ENCODE assay signal across 36 cellular contexts in the genomic region with DNA sequence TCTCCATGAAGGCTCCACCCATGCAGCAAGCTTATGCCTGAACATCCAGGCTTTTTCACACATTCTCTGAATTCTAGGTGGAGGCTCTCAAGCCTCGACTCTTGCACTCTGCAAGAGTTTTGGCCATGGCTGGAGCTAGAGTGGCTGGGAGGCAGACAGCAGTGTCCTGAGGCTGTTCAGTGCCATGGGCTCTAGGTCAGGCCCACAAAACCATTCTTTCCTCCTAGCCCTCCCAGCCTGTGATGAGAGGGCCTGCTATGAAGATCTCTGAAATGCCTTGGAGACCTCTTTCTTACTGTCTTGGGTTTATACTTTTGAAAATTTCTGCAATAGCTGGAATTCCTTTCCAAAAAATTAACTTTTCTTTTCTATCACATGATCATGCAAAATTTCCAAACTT.
"Had no signal": no experiment of that assay in that cellular context is flagged by ENCODE, and none has a peak within 500 bp of the region (broad histone marks: within the 10 kb centered on the region; RNA-seq: fewer than 3 reads in every experiment).

No MANE protein-coding gene starts in this region.

- DNase-seq: activated B cell treated with CpG ODN at 0.5 μM for 24 hours; activated CD4-positive, alpha-beta memory T cell treated with anti-CD3 and anti-CD28 coated beads for 36 hours; activated CD4-positive, alpha-beta T cell treated with anti-CD3 and anti-CD28 coated beads for 4 hours; activated CD4-positive, alpha-beta T cell treated with anti-CD3 and anti-CD28 coated beads, Interleukin-2, amount 10 ng/mL, durations not matched to agents 24 days and 14 days; activated CD4-positive, alpha-beta T cell treated with anti-CD3 and anti-CD28 coated beads, Interleukin-2, amount 50 U/mL, for 1 hour; activated CD4-positive, alpha-beta T cell treated with anti-CD3 and anti-CD28 coated beads, Interleukin-2, amount 50 U/mL, for 4 hours; activated CD4-positive, CD25-positive, alpha-beta regulatory T cell treated with anti-CD3 and anti-CD28 coated beads, Interleukin-2, amount 50 U/mL, for 72 hours; activated CD8-positive, alpha-beta memory T cell treated with anti-CD3 and anti-CD28 coated beads, Interleukin-2, amount 50 U/mL, for 4 hours; activated CD8-positive, alpha-beta T cell treated with anti-CD3 and anti-CD28 coated beads for 36 hours; activated effector memory CD4-positive, alpha-beta T cell treated with anti-CD3 and anti-CD28 coated beads, Interleukin-2, amount 50 U/mL, for 16 hours; activated gamma-delta T cell treated with Interleukin-2 at 50 U/mL for 16 hours; activated naive CD4-positive, alpha-beta T cell; activated naive CD4-positive, alpha-beta T cell treated with anti-CD3 and anti-CD28 coated beads for 36 hours; activated naive CD8-positive, alpha-beta T cell treated with anti-CD3 and anti-CD28 coated beads, Interleukin-2, amount 10 ng/mL, durations not matched to agents 7 days and 5 days; activated naive CD8-positive, alpha-beta T cell treated with anti-CD3 and anti-CD28 coated beads, Interleukin-2, amount 50 U/mL, for 24 hours; activated T-cell treated with anti-CD3 and anti-CD28 coated beads for 4 hours; activated T-cell treated with anti-CD3 and anti-CD28 coated beads, Interleukin-2, amount 50 U/mL, for 1 hour; activated T-cell treated with anti-CD3 and anti-CD28 coated beads, Interleukin-2, amount 50 U/mL, for 4 hours; activated T-cell treated with anti-CD3 and anti-CD28 coated beads, Interleukin-2, amount 50 U/mL, for 72 hours; amygdala; anterior cingulate cortex; caudate nucleus; cerebellar nuclear complex; T-helper 2 cell; T-helper 9 cell had no signal

- H3K36me3 ChIP-seq: ascending aorta, cardiac muscle cell had no signal

- H3K27me3 ChIP-seq: ascending aorta, cardiac muscle cell had no signal

- H3K4me3 Mint-ChIP-seq: activated B cell treated with CpG ODN at 0.5 μM for 24 hours; activated CD4-positive, alpha-beta memory T cell treated with anti-CD3 and anti-CD28 coated beads for 36 hours; activated CD4-positive, alpha-beta T cell treated with anti-CD3 and anti-CD28 coated beads, Interleukin-2, amount 10 ng/mL, durations not matched to agents 24 days and 14 days; activated CD8-positive, alpha-beta T cell treated with anti-CD3 and anti-CD28 coated beads for 36 hours; activated naive CD4-positive, alpha-beta T cell treated with anti-CD3 and anti-CD28 coated beads for 36 hours; activated naive CD4-positive, alpha-beta T cell treated with anti-CD3 and anti-CD28 coated beads, Interleukin-2, amount 50 U/mL, for 24 hours; activated naive CD8-positive, alpha-beta T cell; activated naive CD8-positive, alpha-beta T cell treated with anti-CD3 and anti-CD28 coated beads, Interleukin-2, amount 10 ng/mL, durations not matched to agents 7 days and 5 days; activated naive CD8-positive, alpha-beta T cell treated with anti-CD3 and anti-CD28 coated beads, Interleukin-2, amount 50 U/mL, for 24 hours; activated T-cell treated with anti-CD3 and anti-CD28 coated beads, Interleukin-2, amount 50 U/mL, for 4 hours; activated T-cell treated with anti-CD3 and anti-CD28 coated beads, Interleukin-2, amount 50 U/mL, for 72 hours; activated T-helper 1 cell treated with anti-CD3 and anti-CD28 coated beads, Interleukin-12 subunit alpha, Interleukin-12 subunit beta, Interleukin-2, Interleukin-4 antibody, amounts not matched to agents 30 ng/mL and 10 ng/mL and 1 ng/mL, durations not matched to agents 14 hours and 24 hours and 36 hours; activated T-helper 17 cell treated with anti-CD3 and anti-CD28 coated beads, Interleukin-2, amount 50 U/mL, for 72 hours; brain; central memory CD8-positive, alpha-beta T cell; T-helper 1 cell treated with Interleukin-12 subunit alpha and Interleukin-12 subunit beta and Interleukin-4 antibody, amounts not matched to agents 30 μg/mL and 1 μg/mL, for 36 hours; T-helper 2 cell treated with Interferon-gamma antibody and Interleukin-4, amounts not matched to agents 5 μg/mL and 100 μg/mL, for 36 hours had no signal

- H3K4me1 Mint-ChIP-seq: activated B cell treated with CpG ODN at 0.5 μM for 24 hours; activated CD4-positive, alpha-beta T cell treated with anti-CD3 and anti-CD28 coated beads, Interleukin-2, amount 10 ng/mL, durations not matched to agents 24 days and 14 days; activated naive CD4-positive, alpha-beta T cell treated with anti-CD3 and anti-CD28 coated beads, Interleukin-2, amount 50 U/mL, for 24 hours; activated naive CD8-positive, alpha-beta T cell treated with anti-CD3 and anti-CD28 coated beads, Interleukin-2, amount 10 ng/mL, durations not matched to agents 7 days and 5 days; activated naive CD8-positive, alpha-beta T cell treated with anti-CD3 and anti-CD28 coated beads, Interleukin-2, amount 50 U/mL, for 24 hours; activated T-helper 17 cell treated with anti-CD3 and anti-CD28 coated beads, Interleukin-2, amount 50 U/mL, for 72 hours; central memory CD8-positive, alpha-beta T cell had no signal

- ATAC-seq: activated CD8-positive, alpha-beta T cell treated with anti-CD3 and anti-CD28 coated beads for 36 hours; activated naive CD8-positive, alpha-beta T cell treated with anti-CD3 and anti-CD28 coated beads, Interleukin-2, amount 50 U/mL, for 24 hours; activated T-cell treated with anti-CD3 and anti-CD28 coated beads, Interleukin-2, amount 50 U/mL, for 4 hours; activated T-cell treated with anti-CD3 and anti-CD28 coated beads, Interleukin-2, amount 50 U/mL, for 72 hours; activated T-helper 17 cell treated with anti-CD3 and anti-CD28 coated beads, Interleukin-2, amount 50 U/mL, for 72 hours had no signal

- H3K27ac Mint-ChIP-seq: activated B cell treated with CpG ODN at 0.5 μM for 24 hours; activated CD4-positive, alpha-beta memory T cell treated with anti-CD3 and anti-CD28 coated beads for 36 hours; activated CD4-positive, alpha-beta T cell treated with anti-CD3 and anti-CD28 coated beads, Interleukin-2, amount 10 ng/mL, durations not matched to agents 24 days and 14 days; activated CD8-positive, alpha-beta T cell treated with anti-CD3 and anti-CD28 coated beads for 36 hours; activated naive CD4-positive, alpha-beta T cell treated with anti-CD3 and anti-CD28 coated beads for 36 hours; activated naive CD4-positive, alpha-beta T cell treated with anti-CD3 and anti-CD28 coated beads, Interleukin-2, amount 50 U/mL, for 24 hours; activated naive CD8-positive, alpha-beta T cell; activated naive CD8-positive, alpha-beta T cell treated with anti-CD3 and anti-CD28 coated beads, Interleukin-2, amount 10 ng/mL, durations not matched to agents 7 days and 5 days; activated naive CD8-positive, alpha-beta T cell treated with anti-CD3 and anti-CD28 coated beads, Interleukin-2, amount 50 U/mL, for 24 hours; activated T-cell treated with anti-CD3 and anti-CD28 coated beads, Interleukin-2, amount 50 U/mL, for 72 hours; activated T-helper 1 cell treated with anti-CD3 and anti-CD28 coated beads, Interleukin-12 subunit alpha, Interleukin-12 subunit beta, Interleukin-2, Interleukin-4 antibody, amounts not matched to agents 30 ng/mL and 10 ng/mL and 1 ng/mL, durations not matched to agents 14 hours and 24 hours and 36 hours; activated T-helper 17 cell treated with anti-CD3 and anti-CD28 coated beads, Interleukin-2, amount 50 U/mL, for 72 hours; brain; T-helper 1 cell treated with Interleukin-12 subunit alpha and Interleukin-12 subunit beta and Interleukin-4 antibody, amounts not matched to agents 30 μg/mL and 1 μg/mL, for 36 hours; T-helper 2 cell treated with Interferon-gamma antibody and Interleukin-4, amounts not matched to agents 5 μg/mL and 100 μg/mL, for 36 hours had no signal

- H3K27ac ChIP-seq: ascending aorta, cardiac muscle cell, VCaP had no signal

- H3K36me3 Mint-ChIP-seq: activated CD4-positive, alpha-beta memory T cell treated with anti-CD3 and anti-CD28 coated beads for 36 hours; activated naive CD4-positive, alpha-beta T cell treated with anti-CD3 and anti-CD28 coated beads, Interleukin-2, amount 50 U/mL, for 24 hours; activated naive CD8-positive, alpha-beta T cell treated with anti-CD3 and anti-CD28 coated beads, Interleukin-2, amount 10 ng/mL, durations not matched to agents 7 days and 5 days had no signal

- H3K4me3 ChIP-seq: ascending aorta, cardiac muscle cell had no signal

- H3K27me3 Mint-ChIP-seq: activated B cell treated with CpG ODN at 0.5 μM for 24 hours; activated CD4-positive, alpha-beta memory T cell treated with anti-CD3 and anti-CD28 coated beads for 36 hours; activated CD4-positive, alpha-beta T cell treated with anti-CD3 and anti-CD28 coated beads, Interleukin-2, amount 10 ng/mL, durations not matched to agents 24 days and 14 days; activated CD8-positive, alpha-beta T cell treated with anti-CD3 and anti-CD28 coated beads for 36 hours; activated naive CD4-positive, alpha-beta T cell treated with anti-CD3 and anti-CD28 coated beads, Interleukin-2, amount 50 U/mL, for 24 hours; activated naive CD8-positive, alpha-beta T cell; activated naive CD8-positive, alpha-beta T cell treated with anti-CD3 and anti-CD28 coated beads, Interleukin-2, amount 10 ng/mL, durations not matched to agents 7 days and 5 days; activated naive CD8-positive, alpha-beta T cell treated with anti-CD3 and anti-CD28 coated beads, Interleukin-2, amount 50 U/mL, for 24 hours; activated T-helper 17 cell treated with anti-CD3 and anti-CD28 coated beads, Interleukin-2, amount 50 U/mL, for 72 hours; central memory CD8-positive, alpha-beta T cell had no signal
